ENCODE assay signal across 8 cellular contexts in genomic region chr16:56519459-56520250, GRCh38. TPM values are rescaled to one million over a fixed set of nuclear protein-coding genes. Genes with fewer than 3 reads are reported as not detected.
DNase-seq lines count a peak whose midpoint lies in the region; ATAC-seq and TF ChIP-seq lines count a peak whose summit lies in the region.

Gene BBS2, minus strand, starts transcription at chr16:56520024. Its CDS starts 162 bp downstream, at chr16:56519862.

- peak; percentile 83 for DNase-seq in EL
- peak; percentile 69 for DNase-seq in GOT3 (lab: John Stamatoyannopoulos, UW)
- peak; percentile 73 for DNase-seq in LHCN-M2 (ENCODE audit: low read depth)
- DNase-seq in RWPE2 (ENCODE audit: low spot score) = peak; percentile 89
- DNase-seq in activated T-helper 9 cell treated with anti-CD3 and anti-CD28 coated beads, Interleukin-2, amount 50 U/mL, for 16 hours (ENCODE audit: low read depth) = peak; percentile 87
- DNase-seq in fibroblast of peridontal ligament (ENCODE audit: extremely low read depth) = peak; percentile 73
- DNase-seq in natural killer cell = peak; percentile 85
- peak; percentile 85 to 95 (median 89) for DNase-seq in stimulated activated naive CD4-positive, alpha-beta T cell (lab: John Stamatoyannopoulos, UW)

- intact Hi-C loops in natural killer cell (cut with micrococcal nuclease) = no loop called here

- no peaks in the 10 kb centered on the region for H3K27me3 ChIP-seq in RWPE2 (ENCODE audit: insufficient read depth, poor library complexity, severe bottlenecking)

- TF ChIP-seq CTCF in RWPE2 (IDR thresholded peaks at IDR 0.05; ENCODE audit: poor library complexity, severe bottlenecking) = no peak
- TF ChIP-seq CTCF in natural killer cell (IDR thresholded peaks at IDR 0.05) = no peak

- H3K36me3 Mint-ChIP-seq in natural killer cell = no peaks in the 10 kb centered on the region

- H3K27me3 Mint-ChIP-seq in natural killer cell (ENCODE audit: low read depth in 2 of 2) = no peaks in the 10 kb centered on the region

- ATAC-seq in RWPE2 (ENCODE audit: low read depth) (peak; percentile 92), natural killer cell (peak; percentile 78 to 88 (median 80))

- no peaks in the 10 kb centered on the region for H3K9me3 ChIP-seq in RWPE2 (ENCODE audit: severe bottlenecking)

- peak within 1 kb of the TSS; percentile 83 for H3K4me3 Mint-ChIP-seq in natural killer cell

- H3K27ac ChIP-seq in RWPE2 (ENCODE audit: poor library complexity, severe bottlenecking) = peak within 1 kb of the TSS; percentile 61

- no peaks in the 10 kb centered on the region for H3K9me3 Mint-ChIP-seq in natural killer cell

- no peaks in the 10 kb centered on the region for H3K36me3 ChIP-seq in RWPE2 (ENCODE audit: low read depth)

- H3K4me3 ChIP-seq in RWPE2 (ENCODE audit: severe bottlenecking) = peak within 1 kb of the TSS; percentile 81

- peak within 1 kb of the TSS; percentile 66 to 79 for H3K27ac Mint-ChIP-seq in natural killer cell

- H3K4me1 ChIP-seq in RWPE2 (ENCODE audit: insufficient read depth, poor library complexity, severe bottlenecking) = peaks cover 22% of the 10 kb centered on the region

- peaks cover 14 to 19% of the 10 kb centered on the region in 2 donors for H3K4me1 Mint-ChIP-seq in natural killer cell

RNA-seq across cellular contexts. Expression of gene BBS2, which starts in this region (rescaled TPM):
- total RNA-seq in LHCN-M2 (2014; rRNA removed) (27.1 and 37.1 TPM in 2 replicates), natural killer cell (10 to 100 TPM; 36.8 to 40.3 (median 38.2) TPM)
- polyA plus RNA-seq in LHCN-M2 (2012) = 16.7 TPM

Comparison
In these comparisons a context has a peak if more than half of its experiments do, and no peak if none do; other contexts are left out.
1. Peak in every context shown above with its lines: DNase-seq, ATAC-seq, H3K4me3 ChIP-seq and H3K27ac ChIP-seq.